ENCODE assay signal across 23 cellular contexts in genomic region chr17:27666831-27667560, GRCh38. TPM values are rescaled to one million over a fixed set of nuclear protein-coding genes. Genes with fewer than 3 reads are reported as not detected.
A peak's percentile ranks its signal among the peaks of the same experiment; 100 is the strongest.
DNase-seq lines count a peak whose midpoint lies in the region; ATAC-seq and TF ChIP-seq lines count a peak whose summit lies in the region.
"Had no signal": no experiment of that assay in that cellular context is flagged by ENCODE, and none has a peak within 500 bp of the region (broad histone marks: within the 10 kb centered on the region; RNA-seq: fewer than 3 reads in every experiment).

No MANE protein-coding gene starts in this region.

- H3K4me1 Mint-ChIP-seq in endodermal cell: no peaks in the 10 kb centered on the region
- H3K4me1 Mint-ChIP-seq: CD4-positive, CD25-positive, alpha-beta regulatory T cell had no signal

- H3K27me3 ChIP-seq in endodermal cell (ENCODE audit: control insufficient read depth, insufficient read depth, low read length, poor library complexity, severe bottlenecking): no peaks in the 10 kb centered on the region
- no peaks in the 10 kb centered on the region for H3K27me3 ChIP-seq in aorta (ENCODE audit: control insufficient read depth in 1 of 2, insufficient read depth in 2 of 2, low read length in 1 of 2)
- H3K27me3 ChIP-seq: BLaER1, MG63 had no signal

- H3K4me1 ChIP-seq in endodermal cell (ENCODE audit: control insufficient read depth, insufficient read depth, low read length) (no peaks in the 10 kb centered on the region), aorta (ENCODE audit: control insufficient read depth in 1 of 2, insufficient read depth in 2 of 2, low read length in 2 of 2) (no peaks in the 10 kb centered on the region)
- H3K4me1 ChIP-seq: BLaER1, HAP-1 had no signal

- H3K4me3 Mint-ChIP-seq in endodermal cell: no peak overlapping the region
- H3K4me3 Mint-ChIP-seq: CD4-positive, CD25-positive, alpha-beta regulatory T cell; HFFc6 had no signal

- H3K9ac ChIP-seq in endodermal cell (ENCODE audit: extremely low read depth, low read length, poor library complexity, severe bottlenecking): no peak overlapping the region
- H3K9ac ChIP-seq: BLaER1 had no signal

- WGBS in endodermal cell (ENCODE audit: insufficient coverage in 1 of 2, insufficient read length in 1 of 2), 2 experiments: 76 to 90% methylated on average over 5 to 11 of the region's 11 CpGs
- WGBS in aorta, 2 donors: 83 to 92% methylated on average over 11 of the region's 11 CpGs

- no peaks in the 10 kb centered on the region for H3K36me3 Mint-ChIP-seq in endodermal cell (ENCODE audit: low read depth)
- H3K36me3 Mint-ChIP-seq: CD4-positive, CD25-positive, alpha-beta regulatory T cell had no signal

- H3K4me3 ChIP-seq in endodermal cell (ENCODE audit: low read length) (no peak overlapping the region), aorta (ENCODE audit: low read length in 2 of 2) (no peak overlapping the region)
- H3K4me3 ChIP-seq: BLaER1, HAP-1, MG63 had no signal

- no peaks in the 10 kb centered on the region for H3K27me3 Mint-ChIP-seq in endodermal cell (ENCODE audit: insufficient read depth)
- H3K27me3 Mint-ChIP-seq: CD4-positive, CD25-positive, alpha-beta regulatory T cell had no signal

- no peaks in the 10 kb centered on the region for H3K36me3 ChIP-seq in endodermal cell (ENCODE audit: control insufficient read depth, insufficient read depth, low read length)
- no peaks in the 10 kb centered on the region for H3K36me3 ChIP-seq in aorta (ENCODE audit: control insufficient read depth in 1 of 2, insufficient read depth in 2 of 2, low read length in 1 of 2)
- H3K36me3 ChIP-seq: BLaER1, HAP-1, MG63 had no signal

- DNase-seq in activated CD8-positive, alpha-beta memory T cell treated with anti-CD3 and anti-CD28 coated beads for 24 hours: peak; percentile 41
- DNase-seq in activated CD8-positive, alpha-beta memory T cell treated with anti-CD3 and anti-CD28 coated beads, Interleukin-2, amount 50 U/mL, for 4 hours: no peak
- DNase-seq in endodermal cell (peak; percentile 32), mesenteric fat pad (ENCODE audit: low spot score) (peak; percentile 74), aorta (no peak), DMS79 (lab: John Stamatoyannopoulos, UW) (no peak)
- DNase-seq: CD4-positive, CD25-positive, alpha-beta regulatory T cell; HFFc6; IMR-90; KG1; MG63; NCI-H1105 treated with DMSO at 0.1 percent for 48 hours; NCI-H146; NCI-H1930; NCI-H2107; NCI-H526; NCI-H82; NK-92 treated with Interleukin-12 subunit alpha and Interleukin-12 subunit beta, amount 100 ng/mL, for 24 hours; PC-3 had no signal

- H3K27ac ChIP-seq in endodermal cell (ENCODE audit: low read depth, low read length) (no peak overlapping the region), aorta (ENCODE audit: low read depth in 1 of 2, low read length in 2 of 2) (no peak overlapping the region)
- H3K27ac ChIP-seq: 22Rv1, BLaER1 had no signal

- TF ChIP-seq CTCF in endodermal cell (conservative IDR thresholded peaks at IDR 0.05): no peak

- H3K27ac Mint-ChIP-seq in endodermal cell: no peak overlapping the region
- H3K27ac Mint-ChIP-seq: HFFc6 had no signal

- H3K9me3 ChIP-seq in endodermal cell (ENCODE audit: control insufficient read depth, low read length): no peaks in the 10 kb centered on the region
- no peaks in the 10 kb centered on the region for H3K9me3 ChIP-seq in aorta (ENCODE audit: control insufficient read depth, low read length)
- H3K9me3 ChIP-seq: BLaER1, HAP-1, MG63 had no signal

- no peaks in the 10 kb centered on the region for H3K9me3 Mint-ChIP-seq in endodermal cell
- H3K9me3 Mint-ChIP-seq: CD4-positive, CD25-positive, alpha-beta regulatory T cell; HFFc6 had no signal

- ATAC-seq in aorta (ENCODE audit: low FRiP score): peak; percentile 53
- no peak for ATAC-seq in HG02763 (IDR thresholded peaks at IDR 0.05; ENCODE audit: unreplicated experiment)
- ATAC-seq: PC-3 had no signal

- intact Hi-C loops in aorta (cut with DNase I): no loop called here

RNA-seq across cellular contexts. Expression of gene LGALS9, which starts 36.0 kb away (rescaled TPM):
- total RNA-seq in endodermal cell (1 to 10 TPM; 1.6 to 2.9 TPM), mesenteric fat pad (116 TPM), aorta (10 to 100 TPM; 61.0 to 64.0 TPM)
- 2.1 TPM for polyA plus RNA-seq in endodermal cell (2013, experiment 1 of 2)
- polyA plus RNA-seq in endodermal cell (2013, experiment 2 of 2): 2.1 TPM
- 10 to 100 TPM; 26.8 to 47.1 TPM for polyA plus RNA-seq in aorta

Comparison
In these comparisons a context has a peak if more than half of its experiments do, and no peak if none do; other contexts are left out.
1. DNase-seq: peak in activated CD8-positive, alpha-beta memory T cell treated with anti-CD3 and anti-CD28 coated beads for 24 hours (single experiment), endodermal cell (single experiment) and mesenteric fat pad (single experiment); none in activated CD8-positive, alpha-beta memory T cell treated with anti-CD3 and anti-CD28 coated beads, Interleukin-2, amount 50 U/mL, for 4 hours (single experiment), aorta (0 of 2) and DMS79 (single experiment).
2. RNA of gene LGALS9, which starts 36.0 kb away (total RNA-seq): 116 TPM in mesenteric fat pad (single experiment) and 61.0 to 64.0 TPM in aorta; 1.6 to 2.9 TPM in endodermal cell; every median in the first group is over 10 times any median in the second.